In genomic region chr15:77909131-77909940, GRCh38 we compare ENCODE assay signal across 19 cellular contexts.
A peak's percentile ranks its signal among the peaks of the same experiment; 100 is the strongest.
DNase-seq lines count a peak whose midpoint lies in the region; ATAC-seq and TF ChIP-seq lines count a peak whose summit lies in the region.
"Had no signal": no experiment of that assay in that cellular context is flagged by ENCODE, and none has a peak within 500 bp of the region (broad histone marks: within the 10 kb centered on the region; RNA-seq: fewer than 3 reads in every experiment).

No MANE protein-coding gene starts in this region.

- H3K4ac ChIP-seq in mesenchymal stem cell (ENCODE audit: low read depth in 1 of 2, low read length in 2 of 2), result no peak overlapping the region

- H3K27ac ChIP-seq in heart right ventricle (no peak overlapping the region), mesenchymal stem cell (ENCODE audit: low read length, poor library complexity, severe bottlenecking) (no peak overlapping the region), upper lobe of right lung (no peak overlapping the region)
- H3K27ac ChIP-seq: neural progenitor cell had no signal

- no peak overlapping the region for H2BK15ac ChIP-seq in mesenchymal stem cell (ENCODE audit: low read depth, poor library complexity, severe bottlenecking)

- no peak overlapping the region for H2AFZ ChIP-seq in mesenchymal stem cell (ENCODE audit: low read depth, low read length)
- H2AFZ ChIP-seq: neural progenitor cell had no signal

- H3K27me3 Mint-ChIP-seq in central memory CD8-positive, alpha-beta T cell, result peaks cover 28% of the 10 kb centered on the region
- H3K27me3 Mint-ChIP-seq: activated naive CD8-positive, alpha-beta T cell had no signal

- H3K27ac Mint-ChIP-seq in central memory CD8-positive, alpha-beta T cell (ENCODE audit: low read depth), result peak overlapping the region; percentile 44
- H3K27ac Mint-ChIP-seq: activated naive CD8-positive, alpha-beta T cell; progenitor cell of endocrine pancreas had no signal

- peak overlapping the region in 1 of 2 experiments; percentile 12 for H3K18ac ChIP-seq in mesenchymal stem cell (ENCODE audit: low read depth in 1 of 2, low read length in 2 of 2)

- ATAC-seq in Right ventricle myocardium superior (ENCODE audit: poor library complexity), result no peak
- no peak for ATAC-seq in heart right ventricle
- no peak for ATAC-seq in central memory CD8-positive, alpha-beta T cell (replicated peaks; ENCODE audit: extremely low read depth, poor library complexity, severe bottlenecking)
- ATAC-seq in upper lobe of right lung, result no peak

- H3K36me3 ChIP-seq in heart right ventricle (no peaks in the 10 kb centered on the region), mesenchymal stem cell (ENCODE audit: control insufficient read depth in 1 of 2, insufficient read depth in 2 of 2, low read depth in 1 of 2, low read length in 2 of 2) (no peaks in the 10 kb centered on the region), upper lobe of right lung (no peaks in the 10 kb centered on the region)
- H3K36me3 ChIP-seq: BLaER1 treated with 17β-estradiol and CSF1 and Interleukin-3, amounts not matched to agents 10 nM and 100 nM; neural progenitor cell had no signal

- H2BK120ac ChIP-seq in mesenchymal stem cell (ENCODE audit: low read depth, low read length), result no peak overlapping the region

- H3K4me1 Mint-ChIP-seq in central memory CD8-positive, alpha-beta T cell, result peaks cover 9% of the 10 kb centered on the region

- H3K23ac ChIP-seq in mesenchymal stem cell (ENCODE audit: low read length in 2 of 2), result no peak overlapping the region

- H3K27me3 ChIP-seq in heart right ventricle (no peaks in the 10 kb centered on the region), mesenchymal stem cell (ENCODE audit: control insufficient read depth in 1 of 2, insufficient read depth in 1 of 2, low read length in 2 of 2) (peaks cover 6 to 20% of the 10 kb centered on the region in 2 experiments), upper lobe of right lung (no peaks in the 10 kb centered on the region)
- H3K27me3 ChIP-seq: BLaER1 treated with 17β-estradiol and CSF1 and Interleukin-3, amounts not matched to agents 10 nM and 100 nM; neural progenitor cell had no signal

- no peak overlapping the region for H3K4me2 ChIP-seq in mesenchymal stem cell (ENCODE audit: low read length, poor library complexity, severe bottlenecking)
- H3K4me2 ChIP-seq: neural progenitor cell had no signal

- no peak for TF ChIP-seq CTCF in heart right ventricle (IDR thresholded peaks at IDR 0.05)
- no peak for TF ChIP-seq CTCF in upper lobe of right lung (IDR thresholded peaks at IDR 0.05)

- peak overlapping the region in 1 of 2 experiments; percentile 69 for H2BK12ac ChIP-seq in mesenchymal stem cell (ENCODE audit: low read length in 2 of 2)

- no peak overlapping the region for H3K4me3 Mint-ChIP-seq in central memory CD8-positive, alpha-beta T cell
- H3K4me3 Mint-ChIP-seq: activated naive CD8-positive, alpha-beta T cell; neural progenitor cell had no signal

- H3K36me3 Mint-ChIP-seq in central memory CD8-positive, alpha-beta T cell (ENCODE audit: insufficient read depth), result no peaks in the 10 kb centered on the region
- H3K36me3 Mint-ChIP-seq: activated naive CD8-positive, alpha-beta T cell; neural progenitor cell had no signal

- H3K9ac ChIP-seq in mesenchymal stem cell (ENCODE audit: low read length), result no peak overlapping the region
- H3K9ac ChIP-seq: neural progenitor cell had no signal

- H2BK5ac ChIP-seq in mesenchymal stem cell (ENCODE audit: low read depth, low read length, poor library complexity, severe bottlenecking), result no peak overlapping the region

- no peak overlapping the region for H4K91ac ChIP-seq in mesenchymal stem cell (ENCODE audit: low read length)

- no peaks in the 10 kb centered on the region for H3K9me3 Mint-ChIP-seq in central memory CD8-positive, alpha-beta T cell
- H3K9me3 Mint-ChIP-seq: GM23338, neural progenitor cell had no signal

- 74 to 75% methylated on average over 13 to 14 of the region's 14 CpGs for WGBS in heart right ventricle, 2 donors
- 77% methylated on average over 9 of the region's 14 CpGs for WGBS in mesenchymal stem cell

- H3K14ac ChIP-seq in mesenchymal stem cell (ENCODE audit: low read length in 2 of 2), result no peak overlapping the region

- H3K4me1 ChIP-seq in heart right ventricle, result peaks cover 0 to 5% (median 0%) of the 10 kb centered on the region in 9 donors
- peaks cover 12% of the 10 kb centered on the region for H3K4me1 ChIP-seq in mesenchymal stem cell (ENCODE audit: control insufficient read depth, insufficient read depth, low read depth, low read length)
- no peaks in the 10 kb centered on the region for H3K4me1 ChIP-seq in upper lobe of right lung
- H3K4me1 ChIP-seq: neural progenitor cell had no signal

- no peak overlapping the region for H4K8ac ChIP-seq in mesenchymal stem cell (ENCODE audit: low read length)

- no peaks in the 10 kb centered on the region for H3K9me3 ChIP-seq in heart right ventricle
- no peaks in the 10 kb centered on the region for H3K9me3 ChIP-seq in mesenchymal stem cell (ENCODE audit: control insufficient read depth, low read length)
- H3K9me3 ChIP-seq in upper lobe of right lung, result no peaks in the 10 kb centered on the region
- H3K9me3 ChIP-seq: BLaER1 treated with 17β-estradiol and CSF1 and Interleukin-3, amounts not matched to agents 10 nM and 100 nM had no signal

- DNase-seq in Right ventricle myocardium superior, result peak; percentile 22
- DNase-seq in heart right ventricle, result no peak
- no peak for DNase-seq in central memory CD8-positive, alpha-beta T cell (ENCODE audit: low spot score in 2 of 2)
- no peak for DNase-seq in mesenchymal stem cell
- peak; percentile 47 for DNase-seq in upper lobe of right lung
- DNase-seq in RPMI8226, result no peak
- DNase-seq in stimulated activated CD4-positive, alpha-beta T cell treated with anti-CD3 and anti-CD28 coated beads, Interleukin-12 subunit alpha, Interleukin-12 subunit beta, amount 100 ng/mL, for 4 hours, result no peak
- DNase-seq in iPS-NIHi7 (ENCODE audit: extremely low spot score), result no peak
- DNase-seq: activated CD4-positive, alpha-beta T cell treated with anti-CD3 and anti-CD28 coated beads for 48 hours; DND-41; effector CD8-positive, alpha-beta T cell; foreskin melanocyte; NCI-H1694 treated with DMSO at 0.1 percent for 48 hours; NCI-H526 treated with DMSO at 0.1 percent for 48 hours had no signal

- H2AK5ac ChIP-seq in mesenchymal stem cell (ENCODE audit: low read length, severe bottlenecking), result peak overlapping the region; percentile 73

- intact Hi-C loops in Right ventricle myocardium superior (cut with DNase I), result no loop called here
- intact Hi-C loops in heart right ventricle (cut with DNase I), result no loop called here
- intact Hi-C loops in upper lobe of right lung (cut with DNase I), result no loop called here

- no peak overlapping the region for H3K4me3 ChIP-seq in heart right ventricle
- no peak overlapping the region for H3K4me3 ChIP-seq in mesenchymal stem cell (ENCODE audit: insufficient read depth in 1 of 2, low read depth in 1 of 2, low read length in 2 of 2)
- no peak overlapping the region for H3K4me3 ChIP-seq in upper lobe of right lung
- H3K4me3 ChIP-seq: GM23338, neural progenitor cell had no signal

- H3K79me1 ChIP-seq in mesenchymal stem cell (replicated peaks; ENCODE audit: low read length, poor library complexity, severe bottlenecking), result no peaks in the 10 kb centered on the region

Comparison
In these comparisons a context has a peak if more than half of its experiments do, and no peak if none do; other contexts are left out.
1. DNase-seq: peak in Right ventricle myocardium superior (single experiment) and upper lobe of right lung (single experiment); none in heart right ventricle (0 of 2), central memory CD8-positive, alpha-beta T cell (0 of 2), mesenchymal stem cell (single experiment), RPMI8226 (single experiment), stimulated activated CD4-positive, alpha-beta T cell treated with anti-CD3 and anti-CD28 coated beads, Interleukin-12 subunit alpha, Interleukin-12 subunit beta, amount 100 ng/mL, for 4 hours (single experiment) and iPS-NIHi7 (single experiment).